ENCODE assay signal across 28 cellular contexts in the genomic region with DNA sequence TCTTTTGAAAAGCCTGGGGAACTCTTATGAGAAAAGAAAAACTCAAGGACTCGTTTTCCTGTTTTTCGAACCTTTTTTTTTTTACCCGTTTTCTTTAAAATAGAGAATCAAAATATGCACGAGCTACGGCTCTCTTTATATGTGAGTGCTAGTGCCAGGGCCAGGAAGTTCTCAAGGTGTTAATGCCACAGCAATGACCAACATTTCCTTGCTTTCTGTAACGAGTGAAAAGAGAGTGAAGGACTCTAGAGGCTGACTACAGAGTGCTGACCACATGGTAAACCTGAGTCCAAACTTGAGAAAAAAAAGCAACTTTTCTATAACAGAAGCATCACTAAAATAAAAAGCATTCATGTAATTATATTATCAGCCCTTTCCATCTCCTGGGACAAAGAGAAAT.
"Had no signal": no experiment of that assay in that cellular context is flagged by ENCODE, and none has a peak within 500 bp of the region (broad histone marks: within the 10 kb centered on the region; RNA-seq: fewer than 3 reads in every experiment).

No MANE protein-coding gene starts in this region.

- H3K36me3 Mint-ChIP-seq: stimulated activated effector memory CD8-positive, alpha-beta T cell treated with anti-CD3 and anti-CD28 coated beads, Interleukin-12 subunit alpha, Interleukin-12 subunit beta, amount 100 ng/mL, for 72 hours; stimulated activated memory B cell treated with anti-CD40 and anti-IgM and Interleukin-4, amounts not matched to agents 10 μg/mL and 1 μg/mL and 100 μg/mL, for 72 hours; stimulated activated naive B cell treated with anti-CD40 and anti-IgM and Interleukin-4, amounts not matched to agents 10 μg/mL and 1 μg/mL and 100 μg/mL, for 72 hours; type B pancreatic cell had no signal

- H3K9me3 Mint-ChIP-seq: stimulated activated effector memory CD8-positive, alpha-beta T cell treated with anti-CD3 and anti-CD28 coated beads, Interleukin-12 subunit alpha, Interleukin-12 subunit beta, amount 100 ng/mL, for 72 hours; stimulated activated memory B cell treated with anti-CD40 and anti-IgM and Interleukin-4, amounts not matched to agents 10 μg/mL and 1 μg/mL and 100 μg/mL, for 72 hours; stimulated activated naive B cell treated with anti-CD40 and anti-IgM and Interleukin-4, amounts not matched to agents 10 μg/mL and 1 μg/mL and 100 μg/mL, for 72 hours; stimulated activated naive CD8-positive, alpha-beta T cell treated with anti-CD3 and anti-CD28 coated beads, Interleukin-15, amount 100 ng/mL, for 72 hours; stimulated activated naive CD8-positive, alpha-beta T cell treated with anti-CD3 and anti-CD28 coated beads, Interleukin-15, Interleukin-2, amounts not matched to agents 100 ng/mL and 50 ng/mL, for 24 hours; type B pancreatic cell had no signal

- ATAC-seq: stimulated activated effector memory CD8-positive, alpha-beta T cell treated with anti-CD3 and anti-CD28 coated beads, Interleukin-12 subunit alpha, Interleukin-12 subunit beta, amount 100 ng/mL, for 72 hours; stimulated activated memory B cell treated with anti-CD40 and anti-IgM and Interleukin-4, amounts not matched to agents 10 μg/mL and 1 μg/mL and 100 μg/mL, for 72 hours; stimulated activated naive B cell treated with anti-CD40 and anti-IgM and Interleukin-4, amounts not matched to agents 10 μg/mL and 1 μg/mL and 100 μg/mL, for 72 hours; stimulated activated naive CD8-positive, alpha-beta T cell treated with anti-CD3 and anti-CD28 coated beads, Interleukin-15, amount 100 ng/mL, for 72 hours; stimulated activated naive CD8-positive, alpha-beta T cell treated with anti-CD3 and anti-CD28 coated beads, Interleukin-15, Interleukin-2, amounts not matched to agents 100 U/mL and 50 U/mL, for 24 hours; upper lobe of right lung had no signal

- H3K9me3 ChIP-seq: stomach, suprapubic skin, testis, thoracic aorta, thyroid gland, tibial artery, tibial nerve, transverse colon, upper lobe of left lung, upper lobe of right lung, uterus, vagina had no signal

- H3K27ac Mint-ChIP-seq: stimulated activated effector memory CD8-positive, alpha-beta T cell treated with anti-CD3 and anti-CD28 coated beads, Interleukin-12 subunit alpha, Interleukin-12 subunit beta, amount 100 ng/mL, for 72 hours; stimulated activated memory B cell treated with anti-CD40 and anti-IgM and Interleukin-4, amounts not matched to agents 10 μg/mL and 1 μg/mL and 100 μg/mL, for 72 hours; stimulated activated naive B cell treated with anti-CD40 and anti-IgM and Interleukin-4, amounts not matched to agents 10 μg/mL and 1 μg/mL and 100 μg/mL, for 72 hours; stimulated activated naive CD8-positive, alpha-beta T cell treated with anti-CD3 and anti-CD28 coated beads, Interleukin-15, Interleukin-2, amounts not matched to agents 100 ng/mL and 50 ng/mL, for 24 hours; type B pancreatic cell had no signal

- H3K4me3 Mint-ChIP-seq: stimulated activated effector memory CD8-positive, alpha-beta T cell treated with anti-CD3 and anti-CD28 coated beads, Interleukin-12 subunit alpha, Interleukin-12 subunit beta, amount 100 ng/mL, for 72 hours; stimulated activated memory B cell treated with anti-CD40 and anti-IgM and Interleukin-4, amounts not matched to agents 10 μg/mL and 1 μg/mL and 100 μg/mL, for 72 hours; stimulated activated naive B cell treated with anti-CD40 and anti-IgM and Interleukin-4, amounts not matched to agents 10 μg/mL and 1 μg/mL and 100 μg/mL, for 72 hours; stimulated activated naive CD8-positive, alpha-beta T cell treated with anti-CD3 and anti-CD28 coated beads, Interleukin-15, amount 100 ng/mL, for 72 hours; stimulated activated naive CD8-positive, alpha-beta T cell treated with anti-CD3 and anti-CD28 coated beads, Interleukin-15, Interleukin-2, amounts not matched to agents 100 ng/mL and 50 ng/mL, for 24 hours; type B pancreatic cell had no signal

- DNase-seq: stimulated activated CD4-positive, alpha-beta T cell treated with anti-CD3 and anti-CD28 coated beads, Interleukin-2, amount 100 ng/mL, for 48 hours; stimulated activated CD4-positive, alpha-beta T cell treated with anti-CD3 and anti-CD28 coated beads, Interleukin-4, amount 100 ng/mL, for 1 hour; stimulated activated CD4-positive, alpha-beta T cell treated with anti-CD3 and anti-CD28 coated beads, Interleukin-4, amount 100 ng/mL, for 24 hours; stimulated activated CD4-positive, alpha-beta T cell treated with anti-CD3 and anti-CD28 coated beads, Interleukin-4, amount 100 ng/mL, for 4 hours; stimulated activated CD8-positive, alpha-beta memory T cell treated with anti-CD3 and anti-CD28 coated beads, Interleukin-4, amount 100 ng/mL, for 48 hours; stimulated activated naive B cell treated with anti-CD40 and anti-IgM and Interleukin-4, amounts not matched to agents 10 μg/mL and 1 μg/mL and 100 μg/mL, for 72 hours; stimulated activated naive CD4-positive, alpha-beta T cell; stimulated activated naive CD4-positive, alpha-beta T cell treated with Interleukin-2 at 50 U/mL for 16 hours; stimulated activated naive CD8-positive, alpha-beta T cell treated with anti-CD3 and anti-CD28 coated beads, Interleukin-15, amount 100 ng/mL, for 72 hours; stimulated activated naive CD8-positive, alpha-beta T cell treated with anti-CD3 and anti-CD28 coated beads, Interleukin-15, Interleukin-2, amounts not matched to agents 100 U/mL and 50 U/mL, for 24 hours; stomach; substantia nigra; testis; thyroid gland; tibial artery; transverse colon; trophoblast cell; upper lobe of left lung; upper lobe of right lung; uterus had no signal

- H3K27me3 Mint-ChIP-seq: stimulated activated naive CD8-positive, alpha-beta T cell treated with anti-CD3 and anti-CD28 coated beads, Interleukin-15, amount 100 ng/mL, for 72 hours had no signal

- H3K4me3 ChIP-seq: stomach, suprapubic skin, testis, thoracic aorta, thyroid gland, tibial artery, tibial nerve, transverse colon, upper lobe of left lung, upper lobe of right lung, uterus, vagina had no signal

- H3K4me1 ChIP-seq: stomach, testis, thyroid gland, tibial artery, tibial nerve, transverse colon, upper lobe of left lung, upper lobe of right lung, uterus, vagina had no signal

- H3K36me3 ChIP-seq: stomach, suprapubic skin, thoracic aorta, thyroid gland, tibial artery, tibial nerve, transverse colon, upper lobe of left lung, upper lobe of right lung, uterus, vagina had no signal

- H3K4me1 Mint-ChIP-seq: stimulated activated effector memory CD8-positive, alpha-beta T cell treated with anti-CD3 and anti-CD28 coated beads, Interleukin-12 subunit alpha, Interleukin-12 subunit beta, amount 100 ng/mL, for 72 hours; stimulated activated memory B cell treated with anti-CD40 and anti-IgM and Interleukin-4, amounts not matched to agents 10 μg/mL and 1 μg/mL and 100 μg/mL, for 72 hours; stimulated activated naive B cell treated with anti-CD40 and anti-IgM and Interleukin-4, amounts not matched to agents 10 μg/mL and 1 μg/mL and 100 μg/mL, for 72 hours; stimulated activated naive CD8-positive, alpha-beta T cell treated with anti-CD3 and anti-CD28 coated beads, Interleukin-15, amount 100 ng/mL, for 72 hours had no signal

- H3K27me3 ChIP-seq: stomach, testis, thyroid gland, tibial artery, tibial nerve, transverse colon, upper lobe of left lung, upper lobe of right lung, uterus, vagina had no signal
